Comparison of ENCODE assay signal across 25 cellular contexts in genomic region chr14:54223978-54224377, GRCh38.
"Had no signal": no experiment of that assay in that cellular context is flagged by ENCODE, and none has a peak within 500 bp of the region (broad histone marks: within the 10 kb centered on the region; RNA-seq: fewer than 3 reads in every experiment).

No MANE protein-coding gene starts in this region.

- H3K27ac Mint-ChIP-seq: mesothelial cell of epicardium, naive B cell had no signal

- FAIRE-seq: colon, islet of Langerhans, keratinocyte had no signal

- ATAC-seq: esophagus mucosa, gastrocnemius medialis, heart right ventricle, left cardiac atrium, left lung, left ventricle myocardium superior, lower lobe of right lung, mucosa of descending colon had no signal

- DNase-seq: dermis blood vessel endothelial cell; dorsolateral prefrontal cortex; effector CD4-positive, alpha-beta T cell; effector memory CD4-positive, alpha-beta T cell; erythroblast; esophagus squamous epithelium; foreskin fibroblast; foreskin melanocyte; gastrocnemius medialis; glutamatergic neuron; head of caudate nucleus; heart right ventricle; hippocampal formation; left cardiac atrium; left lung; left ventricle myocardium superior; lower lobe of right lung; mesenchymal stem cell; mucosa of descending colon; naive B cell had no signal

- H3K36me3 Mint-ChIP-seq: mesothelial cell of epicardium, naive B cell had no signal

- H3K9me3 Mint-ChIP-seq: mesothelial cell of epicardium had no signal

- H3K4me3 Mint-ChIP-seq: mesothelial cell of epicardium, naive B cell had no signal
